ENCODE assay signal across 11 cellular contexts in the genomic region with DNA sequence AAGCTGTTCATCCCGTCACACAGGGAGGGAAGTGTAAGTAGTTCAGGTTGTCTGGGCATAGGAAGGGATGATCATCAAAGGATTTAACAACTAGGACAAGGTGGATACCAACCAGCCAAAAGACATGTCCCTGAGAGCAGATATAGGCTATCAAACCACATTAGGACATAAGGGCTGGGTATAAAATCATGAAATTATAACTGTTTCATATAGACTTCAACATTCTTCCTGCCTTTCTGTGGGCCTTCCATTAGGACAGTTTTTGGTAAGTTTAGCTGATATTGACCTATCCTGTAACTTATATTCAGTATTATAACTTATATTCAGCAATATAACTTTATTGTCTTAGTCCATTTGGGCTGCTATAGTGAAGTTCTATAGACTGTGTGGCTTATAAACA.
"Had no signal": no experiment of that assay in that cellular context is flagged by ENCODE, and none has a peak within 500 bp of the region (broad histone marks: within the 10 kb centered on the region; RNA-seq: fewer than 3 reads in every experiment).

No MANE protein-coding gene starts in this region.

- H3K4me2 ChIP-seq: GM23338 had no signal

- H3K27ac ChIP-seq: GM23248 had no signal

- H3K36me3 ChIP-seq: HAP-1 had no signal

- H3K4me3 ChIP-seq: GM23248, GM23338, HAP-1 had no signal

- ATAC-seq: GM23338, HCT116 had no signal

- FAIRE-seq: H1, H54 had no signal

- DNase-seq: GM23248, GOT3, H7, H9, HCEC 1CT, HFFc6 had no signal

- H3K9ac ChIP-seq: GM23248 had no signal

- H2AFZ ChIP-seq: GM23248, GM23338 had no signal

- H3K4me1 ChIP-seq: HAP-1 had no signal
